In the genomic region with DNA sequence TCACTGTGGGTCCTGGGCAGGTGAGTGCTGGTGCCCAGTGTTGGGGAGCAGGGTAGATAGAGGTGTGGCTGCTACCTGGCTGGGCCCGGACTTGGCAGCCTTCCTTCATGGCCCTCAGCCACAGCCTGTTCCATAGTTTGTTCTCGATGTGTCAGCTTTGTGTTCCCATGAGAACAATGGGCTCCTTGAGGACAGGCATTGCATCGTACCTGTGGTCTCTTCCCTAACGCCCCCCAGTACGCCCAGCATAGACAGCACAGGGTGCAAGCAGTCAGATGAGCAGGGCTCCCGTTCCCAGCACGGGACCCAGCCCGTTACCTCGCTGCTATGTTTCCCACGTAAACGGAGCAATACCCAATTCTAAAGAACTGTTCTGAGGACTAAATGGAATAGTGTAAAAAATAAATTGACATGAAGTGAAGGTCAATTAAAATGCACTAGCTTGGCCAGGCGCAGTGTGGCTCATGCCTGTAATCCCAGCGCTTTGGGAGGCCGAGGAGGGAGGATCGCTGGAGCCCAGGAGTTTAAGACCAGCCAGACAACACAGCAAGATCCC, we compare ENCODE assay signal across 1 cellular context.
TF ChIP-seq lines count a peak whose summit lies in the region.

No MANE protein-coding gene starts in this region.

TF ChIP-seq in SK-N-SH treated with all-trans-retinoic acid at 6 μM for 48 hours, 23 proteins besides CTCF, POLR2A, EP300 and RAD21 (continued from another document):
- TF ChIP-seq, protein P1, sequence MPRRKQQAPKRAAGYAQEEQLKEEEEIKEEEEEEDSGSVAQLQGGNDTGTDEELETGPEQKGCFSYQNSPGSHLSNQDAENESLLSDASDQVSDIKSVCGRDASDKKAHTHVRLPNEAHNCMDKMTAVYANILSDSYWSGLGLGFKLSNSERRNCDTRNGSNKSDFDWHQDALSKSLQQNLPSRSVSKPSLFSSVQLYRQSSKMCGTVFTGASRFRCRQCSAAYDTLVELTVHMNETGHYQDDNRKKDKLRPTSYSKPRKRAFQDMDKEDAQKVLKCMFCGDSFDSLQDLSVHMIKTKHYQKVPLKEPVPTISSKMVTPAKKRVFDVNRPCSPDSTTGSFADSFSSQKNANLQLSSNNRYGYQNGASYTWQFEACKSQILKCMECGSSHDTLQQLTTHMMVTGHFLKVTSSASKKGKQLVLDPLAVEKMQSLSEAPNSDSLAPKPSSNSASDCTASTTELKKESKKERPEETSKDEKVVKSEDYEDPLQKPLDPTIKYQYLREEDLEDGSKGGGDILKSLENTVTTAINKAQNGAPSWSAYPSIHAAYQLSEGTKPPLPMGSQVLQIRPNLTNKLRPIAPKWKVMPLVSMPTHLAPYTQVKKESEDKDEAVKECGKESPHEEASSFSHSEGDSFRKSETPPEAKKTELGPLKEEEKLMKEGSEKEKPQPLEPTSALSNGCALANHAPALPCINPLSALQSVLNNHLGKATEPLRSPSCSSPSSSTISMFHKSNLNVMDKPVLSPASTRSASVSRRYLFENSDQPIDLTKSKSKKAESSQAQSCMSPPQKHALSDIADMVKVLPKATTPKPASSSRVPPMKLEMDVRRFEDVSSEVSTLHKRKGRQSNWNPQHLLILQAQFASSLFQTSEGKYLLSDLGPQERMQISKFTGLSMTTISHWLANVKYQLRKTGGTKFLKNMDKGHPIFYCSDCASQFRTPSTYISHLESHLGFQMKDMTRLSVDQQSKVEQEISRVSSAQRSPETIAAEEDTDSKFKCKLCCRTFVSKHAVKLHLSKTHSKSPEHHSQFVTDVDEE (CRISPR knock-in tag; IDR thresholded peaks at IDR 0.05): no peak
- TF ChIP-seq ZNF70 (CRISPR knock-in tag; IDR thresholded peaks at IDR 0.05): no peak
- TF ChIP-seq ZFP30 (CRISPR knock-in tag; IDR thresholded peaks at IDR 0.05): no peak
- TF ChIP-seq ZC3H10 (CRISPR knock-in tag; IDR thresholded peaks at IDR 0.05): no peak
- no peak for TF ChIP-seq GLIS3 (CRISPR knock-in tag; IDR thresholded peaks at IDR 0.05)
- no peak for TF ChIP-seq ZNF8 (CRISPR knock-in tag; IDR thresholded peaks at IDR 0.05)
- TF ChIP-seq BACH2 (CRISPR knock-in tag; IDR thresholded peaks at IDR 0.05; ENCODE audit: borderline replicate concordance): no peak
- no peak for TF ChIP-seq RARB (CRISPR knock-in tag; IDR thresholded peaks at IDR 0.05)
- TF ChIP-seq, protein P2, sequence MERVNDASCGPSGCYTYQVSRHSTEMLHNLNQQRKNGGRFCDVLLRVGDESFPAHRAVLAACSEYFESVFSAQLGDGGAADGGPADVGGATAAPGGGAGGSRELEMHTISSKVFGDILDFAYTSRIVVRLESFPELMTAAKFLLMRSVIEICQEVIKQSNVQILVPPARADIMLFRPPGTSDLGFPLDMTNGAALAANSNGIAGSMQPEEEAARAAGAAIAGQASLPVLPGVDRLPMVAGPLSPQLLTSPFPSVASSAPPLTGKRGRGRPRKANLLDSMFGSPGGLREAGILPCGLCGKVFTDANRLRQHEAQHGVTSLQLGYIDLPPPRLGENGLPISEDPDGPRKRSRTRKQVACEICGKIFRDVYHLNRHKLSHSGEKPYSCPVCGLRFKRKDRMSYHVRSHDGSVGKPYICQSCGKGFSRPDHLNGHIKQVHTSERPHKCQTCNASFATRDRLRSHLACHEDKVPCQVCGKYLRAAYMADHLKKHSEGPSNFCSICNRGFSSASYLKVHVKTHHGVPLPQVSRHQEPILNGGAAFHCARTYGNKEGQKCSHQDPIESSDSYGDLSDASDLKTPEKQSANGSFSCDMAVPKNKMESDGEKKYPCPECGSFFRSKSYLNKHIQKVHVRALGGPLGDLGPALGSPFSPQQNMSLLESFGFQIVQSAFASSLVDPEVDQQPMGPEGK (CRISPR knock-in tag; IDR thresholded peaks at IDR 0.05; ENCODE audit: borderline replicate concordance): no peak
- no peak for TF ChIP-seq ESRRG (CRISPR knock-in tag; IDR thresholded peaks at IDR 0.05)
